ENCODE assay signal across 12 cellular contexts in genomic region chr3:159458010-159458409, GRCh38.
DNase-seq lines count a peak whose midpoint lies in the region; ATAC-seq and TF ChIP-seq lines count a peak whose summit lies in the region.
"Had no signal": no experiment of that assay in that cellular context is flagged by ENCODE, and none has a peak within 500 bp of the region (broad histone marks: within the 10 kb centered on the region; RNA-seq: fewer than 3 reads in every experiment).

No MANE protein-coding gene starts in this region.

- no peaks in the 10 kb centered on the region for H3K36me3 ChIP-seq in Caco-2 (ENCODE audit: control insufficient read depth, insufficient read depth, low read length)
- no peaks in the 10 kb centered on the region for H3K36me3 ChIP-seq in mesenchymal stem cell (ENCODE audit: control insufficient read depth in 1 of 2, insufficient read depth in 2 of 2, low read depth in 1 of 2, low read length in 2 of 2)
- H3K36me3 ChIP-seq: tibial artery had no signal

- no peak overlapping the region for H4K8ac ChIP-seq in mesenchymal stem cell (ENCODE audit: low read length)

- no peak overlapping the region for H3K4me3 ChIP-seq in Caco-2 (ENCODE audit: low read depth, low read length)
- no peak overlapping the region for H3K4me3 ChIP-seq in mesenchymal stem cell (ENCODE audit: insufficient read depth in 1 of 2, low read depth in 1 of 2, low read length in 2 of 2)
- H3K4me3 ChIP-seq: tibial artery had no signal

- no peak overlapping the region for H3K18ac ChIP-seq in mesenchymal stem cell (ENCODE audit: low read depth in 1 of 2, low read length in 2 of 2)

- no peak overlapping the region for H2BK5ac ChIP-seq in mesenchymal stem cell (ENCODE audit: low read depth, low read length, poor library complexity, severe bottlenecking)

- no peak overlapping the region for H2BK15ac ChIP-seq in mesenchymal stem cell (ENCODE audit: low read depth, poor library complexity, severe bottlenecking)

- H3K4me1 Mint-ChIP-seq in Caco-2 (ENCODE audit: low read depth, unreplicated experiment) (no peaks in the 10 kb centered on the region), chondrocyte (ENCODE audit: low read depth) (peaks cover 30% of the 10 kb centered on the region)
- no peaks in the 10 kb centered on the region for H3K4me1 Mint-ChIP-seq in activated T-helper 2 cell treated with anti-CD3 and anti-CD28 coated beads, Interferon-gamma antibody, Interleukin-2, Interleukin-4, amounts not matched to agents 10 μg/mL and 5 μg/mL and 100 μg/mL, durations not matched to agents 14 hours and 24 hours and 36 hours (ENCODE audit: low read depth)

- H4K91ac ChIP-seq in mesenchymal stem cell (ENCODE audit: low read length) = no peak overlapping the region

- H3K27me3 Mint-ChIP-seq in Caco-2 (ENCODE audit: insufficient read depth, unreplicated experiment) (peaks cover 6% of the 10 kb centered on the region), chondrocyte (ENCODE audit: low read depth) (no peaks in the 10 kb centered on the region)
- H3K27me3 Mint-ChIP-seq in activated T-helper 2 cell treated with anti-CD3 and anti-CD28 coated beads, Interferon-gamma antibody, Interleukin-2, Interleukin-4, amounts not matched to agents 10 μg/mL and 5 μg/mL and 100 μg/mL, durations not matched to agents 14 hours and 24 hours and 36 hours (ENCODE audit: low read depth) = no peaks in the 10 kb centered on the region

- no peaks in the 10 kb centered on the region for H3K4me1 ChIP-seq in Caco-2
- peaks cover 4% of the 10 kb centered on the region for H3K4me1 ChIP-seq in mesenchymal stem cell (ENCODE audit: control insufficient read depth, insufficient read depth, low read depth, low read length)

- H3K4me3 Mint-ChIP-seq in Caco-2 (ENCODE audit: unreplicated experiment) (no peak overlapping the region), chondrocyte (ENCODE audit: unreplicated experiment) (peak overlapping the region; percentile 26)
- no peak overlapping the region for H3K4me3 Mint-ChIP-seq in activated T-helper 2 cell treated with anti-CD3 and anti-CD28 coated beads, Interferon-gamma antibody, Interleukin-2, Interleukin-4, amounts not matched to agents 10 μg/mL and 5 μg/mL and 100 μg/mL, durations not matched to agents 14 hours and 24 hours and 36 hours (ENCODE audit: low read depth)

- no peak overlapping the region for H3K27ac Mint-ChIP-seq in Caco-2 (ENCODE audit: unreplicated experiment)
- peak overlapping the region; percentile 86 for H3K27ac Mint-ChIP-seq in chondrocyte (ENCODE audit: unreplicated experiment)
- no peak overlapping the region for H3K27ac Mint-ChIP-seq in activated T-helper 2 cell treated with anti-CD3 and anti-CD28 coated beads, Interferon-gamma antibody, Interleukin-2, Interleukin-4, amounts not matched to agents 10 μg/mL and 5 μg/mL and 100 μg/mL, durations not matched to agents 14 hours and 24 hours and 36 hours

- DNase-seq in Caco-2 (peak; percentile 4 to 31), M059J (ENCODE audit: low read depth) (peak; percentile 100), chondrocyte (ENCODE audit: low spot score) (no peak), mesenchymal stem cell (peak; percentile 55), NCI-H2227 treated with DMSO at 0.1 percent for 48 hours (lab: John Stamatoyannopoulos, UW) (no peak)
- DNase-seq in activated T-helper 2 cell treated with anti-CD3 and anti-CD28 coated beads, Interferon-gamma antibody, Interleukin-2, Interleukin-4, amounts not matched to agents 10 μg/mL and 5 μg/mL and 100 μg/mL, durations not matched to agents 14 hours and 24 hours and 36 hours (ENCODE audit: low spot score) = no peak
- DNase-seq: GF-D8; NCI-H1930; stimulated activated CD4-positive, alpha-beta T cell treated with anti-CD3 and anti-CD28 coated beads, Interleukin-1b, Interleukin-23, amount 100 ng/mL, for 48 hours; tibial artery had no signal

- peak overlapping the region; percentile 95 for H3K27ac ChIP-seq in mesenchymal stem cell (ENCODE audit: low read length, poor library complexity, severe bottlenecking)
- H3K27ac ChIP-seq: tibial artery had no signal

- H2AFZ ChIP-seq in mesenchymal stem cell (ENCODE audit: low read depth, low read length) = no peak overlapping the region

- H3K14ac ChIP-seq in mesenchymal stem cell (ENCODE audit: low read length in 2 of 2) = no peak overlapping the region

- no peak overlapping the region for H2BK12ac ChIP-seq in mesenchymal stem cell (ENCODE audit: low read length in 2 of 2)

- H3K9ac ChIP-seq in mesenchymal stem cell (ENCODE audit: low read length) = no peak overlapping the region

- H3K4me2 ChIP-seq in mesenchymal stem cell (ENCODE audit: low read length, poor library complexity, severe bottlenecking) = peak overlapping the region; percentile 43

- CTCF ChIA-PET in Caco-2 (lab: Charles Lee) = interaction anchor here (0.6 kb wide), 1 partner anchor 1970 kb away, joined by 7 read pairs; no protein-coding TSS in a partner anchor

- WGBS in mesenchymal stem cell = 43% methylated on average over 2 of the region's 2 CpGs

- H3K27me3 ChIP-seq in Caco-2 (replicated peaks; ENCODE audit: control insufficient read depth, insufficient read depth, low read length) (no peaks in the 10 kb centered on the region), mesenchymal stem cell (ENCODE audit: control insufficient read depth in 1 of 2, insufficient read depth in 1 of 2, low read length in 2 of 2) (no peaks in the 10 kb centered on the region)
- H3K27me3 ChIP-seq: tibial artery had no signal

- H3K9me3 Mint-ChIP-seq in Caco-2 (ENCODE audit: unreplicated experiment) (no peaks in the 10 kb centered on the region), chondrocyte (ENCODE audit: low read depth) (no peaks in the 10 kb centered on the region)
- H3K9me3 Mint-ChIP-seq in activated T-helper 2 cell treated with anti-CD3 and anti-CD28 coated beads, Interferon-gamma antibody, Interleukin-2, Interleukin-4, amounts not matched to agents 10 μg/mL and 5 μg/mL and 100 μg/mL, durations not matched to agents 14 hours and 24 hours and 36 hours = no peaks in the 10 kb centered on the region

- intact Hi-C loops in Caco-2 (cut with micrococcal nuclease; ENCODE audit: unreplicated experiment) = no loop called here
- intact Hi-C loops in activated T-helper 2 cell treated with anti-CD3 and anti-CD28 coated beads, Interferon-gamma antibody, Interleukin-2, Interleukin-4, amounts not matched to agents 10 μg/mL and 5 μg/mL and 100 μg/mL, durations not matched to agents 14 hours and 24 hours and 36 hours (cut with micrococcal nuclease) = no loop called here

- no peak overlapping the region for H2BK120ac ChIP-seq in mesenchymal stem cell (ENCODE audit: low read depth, low read length)

- ATAC-seq in HG03342 (IDR thresholded peaks at IDR 0.05; ENCODE audit: unreplicated experiment) (no peak), HG03354 (IDR thresholded peaks at IDR 0.05; ENCODE audit: poor library complexity, severe bottlenecking, unreplicated experiment) (no peak)

- peak overlapping the region; percentile 59 for H2AK5ac ChIP-seq in mesenchymal stem cell (ENCODE audit: low read length, severe bottlenecking)

- no peaks in the 10 kb centered on the region for H3K79me1 ChIP-seq in mesenchymal stem cell (replicated peaks; ENCODE audit: low read length, poor library complexity, severe bottlenecking)

- H3K4ac ChIP-seq in mesenchymal stem cell (ENCODE audit: low read depth in 1 of 2, low read length in 2 of 2) = no peak overlapping the region

- no TSS peak for BruUV-seq in Caco-2 (replicated peaks; lab: Mats Ljungman, UMichigan)

- H3K36me3 Mint-ChIP-seq in Caco-2 (ENCODE audit: insufficient read depth, unreplicated experiment) (no peaks in the 10 kb centered on the region), chondrocyte (ENCODE audit: low read depth) (no peaks in the 10 kb centered on the region)
- H3K36me3 Mint-ChIP-seq in activated T-helper 2 cell treated with anti-CD3 and anti-CD28 coated beads, Interferon-gamma antibody, Interleukin-2, Interleukin-4, amounts not matched to agents 10 μg/mL and 5 μg/mL and 100 μg/mL, durations not matched to agents 14 hours and 24 hours and 36 hours (ENCODE audit: low read depth) = no peaks in the 10 kb centered on the region

- TF ChIP-seq CTCF in Caco-2 (IDR thresholded peaks at IDR 0.05; ENCODE audit: insufficient read depth in 1 of 2, low read depth in 1 of 2, low read length in 1 of 2, severe bottlenecking in 1 of 2, unreplicated experiment in 1 of 2) = no peak
- no peak for TF ChIP-seq CTCF in chondrocyte (IDR thresholded peaks at IDR 0.05)

- POLR2A ChIA-PET in Caco-2 (lab: Charles Lee) = no interaction called here

- H3K9me3 ChIP-seq in Caco-2 = no peaks in the 10 kb centered on the region
- no peaks in the 10 kb centered on the region for H3K9me3 ChIP-seq in mesenchymal stem cell (ENCODE audit: control insufficient read depth, low read length)
- H3K9me3 ChIP-seq: tibial artery had no signal

- no peak overlapping the region for H3K23ac ChIP-seq in mesenchymal stem cell (ENCODE audit: low read length in 2 of 2)

Comparison
In these comparisons a context has a peak if more than half of its experiments do, and no peak if none do; other contexts are left out.
1. DNase-seq: peak in Caco-2 (2 of 2), M059J (single experiment) and mesenchymal stem cell (single experiment); none in chondrocyte (single experiment), activated T-helper 2 cell treated with anti-CD3 and anti-CD28 coated beads, Interferon-gamma antibody, Interleukin-2, Interleukin-4, amounts not matched to agents 10 μg/mL and 5 μg/mL and 100 μg/mL, durations not matched to agents 14 hours and 24 hours and 36 hours (single experiment) and NCI-H2227 treated with DMSO at 0.1 percent for 48 hours (single experiment).